ENCODE assay signal across 22 cellular contexts in the genomic region with DNA sequence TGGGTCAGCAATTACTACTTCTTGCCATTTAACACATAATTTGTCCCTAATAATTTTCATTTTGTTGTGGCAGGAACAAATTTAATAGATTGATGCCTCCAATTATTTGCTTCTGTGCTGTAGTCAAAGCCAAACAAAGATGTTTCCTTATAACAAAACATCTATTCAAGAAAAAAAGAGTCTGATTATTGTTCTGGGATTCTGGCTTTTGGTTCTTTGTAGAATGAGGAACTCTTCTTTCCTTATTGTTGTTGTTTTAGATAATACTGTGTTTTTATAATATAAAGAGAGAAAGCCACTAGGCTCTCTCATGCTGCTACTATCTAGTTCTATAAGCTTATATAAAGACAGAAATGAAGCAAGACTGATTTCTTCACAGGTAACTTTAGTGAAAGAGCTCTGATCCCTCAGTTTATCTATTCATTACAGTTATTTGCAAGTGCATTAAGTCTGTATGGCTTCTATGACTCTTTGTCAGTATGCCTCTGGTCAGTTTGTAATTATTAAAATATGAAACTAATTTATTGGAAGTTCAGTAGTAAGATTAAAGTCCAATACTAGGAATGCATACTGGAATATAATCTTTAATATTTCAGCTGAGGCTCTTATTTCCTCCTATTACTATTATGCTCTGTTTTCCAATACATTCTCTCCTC.
"Had no signal": no experiment of that assay in that cellular context is flagged by ENCODE, and none has a peak within 500 bp of the region (broad histone marks: within the 10 kb centered on the region; RNA-seq: fewer than 3 reads in every experiment).

No MANE protein-coding gene starts in this region.

- H3K4me3 ChIP-seq: breast epithelium, left lung, lung, tibial artery had no signal

- H3K9me3 ChIP-seq: breast epithelium, left lung, tibial artery had no signal

- DNase-seq: activated CD4-positive, alpha-beta T cell treated with anti-CD3 and anti-CD28 coated beads for 1 hour; activated CD4-positive, alpha-beta T cell treated with anti-CD3 and anti-CD28 coated beads, Interleukin-2, amount 50 U/mL, for 1 hour; activated CD8-positive, alpha-beta T cell treated with anti-CD3 and anti-CD28 coated beads, Interleukin-2, amount 10 ng/mL, durations not matched to agents 7 days and 5 days; activated gamma-delta T cell treated with Interleukin-2 at 50 U/mL for 16 hours; activated T-cell treated with anti-CD3 and anti-CD28 coated beads, Interleukin-2, amount 50 U/mL, for 1 hour; cerebellar nuclear complex; cortex of kidney; left lung; nucleus accumbens; posterior cingulate gyrus; small intestine; stimulated activated CD4-positive, alpha-beta T cell treated with anti-CD3 and anti-CD28 coated beads, Interleukin-2, amount 100 ng/mL, for 24 hours; T-helper 9 cell; tibial artery had no signal

- H3K36me3 ChIP-seq: breast epithelium had no signal

- H3K27ac ChIP-seq: epithelial cell of prostate, left lung, tibial artery had no signal

- H3K4me3 Mint-ChIP-seq: activated CD8-positive, alpha-beta T cell treated with anti-CD3 and anti-CD28 coated beads, Interleukin-2, amount 10 ng/mL, durations not matched to agents 7 days and 5 days; activated naive CD8-positive, alpha-beta T cell; mesothelial cell of epicardium; stimulated activated effector memory CD8-positive, alpha-beta T cell treated with anti-CD3 and anti-CD28 coated beads, Interleukin-12 subunit alpha, Interleukin-12 subunit beta, amount 100 ng/mL, for 72 hours had no signal

- ATAC-seq: activated CD8-positive, alpha-beta T cell treated with anti-CD3 and anti-CD28 coated beads, Interleukin-2, amount 10 ng/mL, durations not matched to agents 7 days and 5 days; left lung; sciatic nerve; SK-N-SH treated with all-trans-retinoic acid at 6 μM for 48 hours; stimulated activated effector memory CD8-positive, alpha-beta T cell treated with anti-CD3 and anti-CD28 coated beads, Interleukin-12 subunit alpha, Interleukin-12 subunit beta, amount 100 ng/mL, for 72 hours had no signal

- H3K27ac Mint-ChIP-seq: activated CD8-positive, alpha-beta T cell treated with anti-CD3 and anti-CD28 coated beads, Interleukin-2, amount 10 ng/mL, durations not matched to agents 7 days and 5 days; activated naive CD8-positive, alpha-beta T cell; mesothelial cell of epicardium; stimulated activated effector memory CD8-positive, alpha-beta T cell treated with anti-CD3 and anti-CD28 coated beads, Interleukin-12 subunit alpha, Interleukin-12 subunit beta, amount 100 ng/mL, for 72 hours had no signal

- H3K9me3 Mint-ChIP-seq: stimulated activated effector memory CD8-positive, alpha-beta T cell treated with anti-CD3 and anti-CD28 coated beads, Interleukin-12 subunit alpha, Interleukin-12 subunit beta, amount 100 ng/mL, for 72 hours had no signal

- H3K4me1 ChIP-seq: breast epithelium, left lung had no signal

- H3K27me3 ChIP-seq: breast epithelium, left lung, tibial artery had no signal

- H3K27me3 Mint-ChIP-seq: activated naive CD8-positive, alpha-beta T cell had no signal
